ENCODE assay signal across 13 cellular contexts in the genomic region with DNA sequence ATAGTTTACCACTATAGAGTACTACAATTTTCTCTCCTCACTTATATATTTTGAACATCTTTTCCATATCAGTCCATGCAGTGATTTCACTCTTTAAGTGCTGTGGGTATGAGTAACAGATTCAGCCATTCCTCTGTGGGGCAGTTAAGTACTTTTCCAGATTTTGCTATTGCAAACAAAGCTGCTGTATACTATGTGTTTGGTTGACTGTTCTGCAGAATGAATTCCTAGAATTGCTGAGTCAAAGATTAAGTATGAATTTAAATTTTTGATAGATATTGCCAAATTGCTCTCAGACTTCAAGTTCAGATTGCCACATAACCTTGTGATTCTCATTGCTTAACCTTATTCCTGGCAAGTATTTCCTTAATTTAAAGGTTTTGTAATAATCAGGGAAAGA. TPM values are rescaled to one million over a fixed set of nuclear protein-coding genes. Genes with fewer than 3 reads are reported as not detected.
DNase-seq lines count a peak whose midpoint lies in the region; ATAC-seq, FAIRE-seq and TF ChIP-seq lines count a peak whose summit lies in the region.
"Had no signal": no experiment of that assay in that cellular context is flagged by ENCODE, and none has a peak within 500 bp of the region (broad histone marks: within the 10 kb centered on the region; RNA-seq: fewer than 3 reads in every experiment).

No MANE protein-coding gene starts in this region.

- peaks cover 3 to 6% of the 10 kb centered on the region in 2 experiments; a peak in 2 of 3 replicates for H3K36me3 ChIP-seq in HEK293 (ENCODE audit: control insufficient read depth in 2 of 2, insufficient read depth in 1 of 2, low read length in 2 of 2)
- no peaks in the 10 kb centered on the region for H3K36me3 ChIP-seq in astrocyte (ENCODE audit: insufficient read depth, low read length)
- peaks cover 0 to under 1% of the 10 kb centered on the region in 2 donors for H3K36me3 ChIP-seq in left lung
- no peaks in the 10 kb centered on the region for H3K36me3 ChIP-seq in Karpas-422 (ENCODE audit: insufficient read depth, low read length)
- H3K36me3 ChIP-seq in small intestine (ENCODE audit: control insufficient read depth in 2 of 2, insufficient read depth in 2 of 2, low read length in 2 of 2) = no peaks in the 10 kb centered on the region
- H3K36me3 ChIP-seq: thoracic aorta had no signal

- H3K9me2 ChIP-seq in Karpas-422 (replicated peaks; ENCODE audit: insufficient read depth, low read length) = no peaks in the 10 kb centered on the region

- H4K20me1 ChIP-seq in astrocyte (ENCODE audit: insufficient read depth, low read length) (no peaks in the 10 kb centered on the region), Karpas-422 (ENCODE audit: insufficient read depth, low read depth, low read length) (0 out of 2 replicates have a peak, but pooled peaks cover under 1% of the 10 kb centered on the region)

- H3K4me2 ChIP-seq in astrocyte (ENCODE audit: low read length) (peak overlapping the region; percentile 9), Karpas-422 (ENCODE audit: low read depth, low read length, poor library complexity, severe bottlenecking) (no peak overlapping the region)

- H3K27ac ChIP-seq in HEK293 (ENCODE audit: extremely low read depth, low read depth, low read length) = no peak overlapping the region
- no peak overlapping the region for H3K27ac ChIP-seq in astrocyte (ENCODE audit: low read depth, low read length)
- H3K27ac ChIP-seq in left lung = peak overlapping the region; percentile 74 to 90
- no peak overlapping the region for H3K27ac ChIP-seq in Karpas-422 (ENCODE audit: low read length)
- no peak overlapping the region for H3K27ac ChIP-seq in small intestine (ENCODE audit: low read depth in 1 of 2, low read length in 1 of 2)
- H3K27ac ChIP-seq: thoracic aorta had no signal

- CTCF ChIA-PET in HEK293 (lab: Yijun Ruan, JAX) = no interaction called here

- H3K4me3 ChIP-seq in HEK293 (ENCODE audit: low read depth, low read length) (no peak overlapping the region), astrocyte (ENCODE audit: insufficient read depth, low read depth, low read length) (no peak overlapping the region), left lung (no peak overlapping the region), Karpas-422 (ENCODE audit: low read length) (no peak overlapping the region), small intestine (ENCODE audit: low read depth in 1 of 2, low read length in 2 of 2) (no peak overlapping the region)
- H3K4me3 ChIP-seq: thoracic aorta had no signal

- peak overlapping the region; percentile 20 for H3K27ac Mint-ChIP-seq in astrocyte (ENCODE audit: unreplicated experiment)
- no peak overlapping the region for H3K27ac Mint-ChIP-seq in activated naive CD4-positive, alpha-beta T cell treated with anti-CD3 and anti-CD28 coated beads, Interleukin-2, amount 50 U/mL, for 72 hours
- H3K27ac Mint-ChIP-seq: dendritic cell treated with granulocyte-macrophage colony-stimulating factor and Interleukin-4, amounts not matched to agents 40 ng/mL and 50 ng/mL, for 4 days had no signal

- H3K9me3 ChIP-seq in HEK293 (ENCODE audit: control insufficient read depth, insufficient read depth, low read depth, low read length) (no peaks in the 10 kb centered on the region), astrocyte (ENCODE audit: insufficient read depth, low read depth, low read length) (no peaks in the 10 kb centered on the region), left lung (no peaks in the 10 kb centered on the region), Karpas-422 (ENCODE audit: low read length) (no peaks in the 10 kb centered on the region), small intestine (ENCODE audit: control insufficient read depth, low read depth) (no peaks in the 10 kb centered on the region)
- H3K9me3 ChIP-seq: thoracic aorta had no signal

- peak; percentile 21 for DNase-seq in A172 (ENCODE audit: low spot score)
- DNase-seq in astrocyte (ENCODE audit: low read depth) = peak; percentile 92
- DNase-seq in left lung = no peak
- DNase-seq in Karpas-422 = no peak
- DNase-seq in NCI-H2171 treated with DMSO at 0.1 percent for 48 hours (lab: John Stamatoyannopoulos, UW) = no peak
- no peak for DNase-seq in small intestine
- no peak for DNase-seq in activated naive CD4-positive, alpha-beta T cell treated with anti-CD3 and anti-CD28 coated beads, Interleukin-2, amount 50 U/mL, for 72 hours (ENCODE audit: low spot score in 2 of 2)
- DNase-seq: COR-L47, SIG-M5 had no signal

- H3K9me3 Mint-ChIP-seq in astrocyte (ENCODE audit: unreplicated experiment) = no peaks in the 10 kb centered on the region
- H3K9me3 Mint-ChIP-seq in activated naive CD4-positive, alpha-beta T cell treated with anti-CD3 and anti-CD28 coated beads, Interleukin-2, amount 50 U/mL, for 72 hours = no peaks in the 10 kb centered on the region
- H3K9me3 Mint-ChIP-seq: dendritic cell treated with granulocyte-macrophage colony-stimulating factor and Interleukin-4, amounts not matched to agents 40 ng/mL and 50 ng/mL, for 4 days had no signal

- no peak for FAIRE-seq in astrocyte (lab: Jason Lieb, UNC)
- no peak for FAIRE-seq in small intestine (lab: Jason Lieb, UNC)
- FAIRE-seq: islet of Langerhans had no signal

- H3K79me2 ChIP-seq in astrocyte (ENCODE audit: insufficient read depth, low read length) (no peaks in the 10 kb centered on the region), Karpas-422 (ENCODE audit: low read length) (no peaks in the 10 kb centered on the region)

- intact Hi-C loops in left lung (cut with DNase I) = no loop called here

- peaks cover 4% of the 10 kb centered on the region for H3K27me3 Mint-ChIP-seq in astrocyte (ENCODE audit: low read depth, unreplicated experiment)
- H3K27me3 Mint-ChIP-seq: dendritic cell treated with granulocyte-macrophage colony-stimulating factor and Interleukin-4, amounts not matched to agents 40 ng/mL and 50 ng/mL, for 4 days had no signal

- H3K27me3 ChIP-seq in astrocyte (ENCODE audit: insufficient read depth, low read length) = no peaks in the 10 kb centered on the region
- no peaks in the 10 kb centered on the region for H3K27me3 ChIP-seq in left lung
- H3K27me3 ChIP-seq in Karpas-422 (ENCODE audit: low read length) = no peaks in the 10 kb centered on the region
- no peaks in the 10 kb centered on the region for H3K27me3 ChIP-seq in small intestine (ENCODE audit: control insufficient read depth in 2 of 2, insufficient read depth in 2 of 2, low read length in 2 of 2)

- H2AFZ ChIP-seq in astrocyte (ENCODE audit: low read depth, low read length) (no peak overlapping the region), Karpas-422 (ENCODE audit: low read length) (no peak overlapping the region)

- H3K4me1 Mint-ChIP-seq in astrocyte (ENCODE audit: low read depth, unreplicated experiment) = peaks cover 24% of the 10 kb centered on the region

- H3K36me3 Mint-ChIP-seq in astrocyte (ENCODE audit: low read depth, unreplicated experiment) = no peaks in the 10 kb centered on the region
- no peaks in the 10 kb centered on the region for H3K36me3 Mint-ChIP-seq in activated naive CD4-positive, alpha-beta T cell treated with anti-CD3 and anti-CD28 coated beads, Interleukin-2, amount 50 U/mL, for 72 hours

- H3K9ac ChIP-seq in astrocyte (ENCODE audit: low read length) = no peak overlapping the region
- no peak overlapping the region for H3K9ac ChIP-seq in Karpas-422 (ENCODE audit: low read length)

- ATAC-seq in left lung = peak; percentile 81
- no peak for ATAC-seq in activated naive CD4-positive, alpha-beta T cell treated with anti-CD3 and anti-CD28 coated beads, Interleukin-2, amount 50 U/mL, for 72 hours

- H3K4me1 ChIP-seq in HEK293 (ENCODE audit: control insufficient read depth, insufficient read depth, low read length) = peaks cover 17% of the 10 kb centered on the region
- H3K4me1 ChIP-seq in astrocyte (ENCODE audit: insufficient read depth, low read length) = peaks cover 13% of the 10 kb centered on the region
- peaks cover 30 to 59% of the 10 kb centered on the region in 2 donors for H3K4me1 ChIP-seq in left lung
- H3K4me1 ChIP-seq in Karpas-422 (ENCODE audit: low read length) = peaks cover 10% of the 10 kb centered on the region
- peaks cover 0 to 3% of the 10 kb centered on the region in 2 donors for H3K4me1 ChIP-seq in small intestine (ENCODE audit: control insufficient read depth in 2 of 2, insufficient read depth in 1 of 2, low read depth in 1 of 2, low read length in 1 of 2)

- H3K4me3 Mint-ChIP-seq in astrocyte (ENCODE audit: unreplicated experiment) = no peak overlapping the region
- H3K4me3 Mint-ChIP-seq: dendritic cell treated with granulocyte-macrophage colony-stimulating factor and Interleukin-4, amounts not matched to agents 40 ng/mL and 50 ng/mL, for 4 days had no signal

- no peak for TF ChIP-seq CTCF in HEK293 (tag by site-specific recombination; IDR thresholded peaks at IDR 0.05)
- no peak for TF ChIP-seq CTCF in astrocyte (IDR thresholded peaks at IDR 0.05; ENCODE audit: insufficient read depth, low read depth, low read length)
- TF ChIP-seq CTCF in left lung (IDR thresholded peaks at IDR 0.05) = no peak

- POLR2A ChIA-PET in HEK293 (lab: Yijun Ruan, JAX) = interaction anchor here (0.8 kb wide), 1 partner anchor 45 kb away, joined by 3 read pairs; a partner anchor contains a TSS

RNA-seq across cellular contexts. Expression of a gene that starts 21.6 kb away (rescaled TPM):
- 102 and 104 TPM in 2 replicates for total RNA-seq in A172 (2014; rRNA removed; shearing (Covaris generic))
- total RNA-seq in astrocyte (228 and 239 TPM in 2 replicates), left lung (100 to 1,000 TPM; 165 to 219 TPM)
- 49.6 and 78.9 TPM in 2 replicates for total RNA-seq in Karpas-422 (2014; rRNA removed; shearing (Covaris generic); ENCODE audit: low replicate concordance)
- 10 to 100 TPM; 18.8 to 34.0 (median 18.9) TPM for polyA plus RNA-seq in small intestine
- 100 to 1,000 TPM in 1 of 2 donors, 10 to 100 TPM in 1; 76.2 to 105 TPM for total RNA-seq in activated naive CD4-positive, alpha-beta T cell treated with anti-CD3 and anti-CD28 coated beads, Interleukin-2, amount 50 U/mL, for 72 hours

RNA-seq across cellular contexts. Expression of a gene that starts 41.3 kb away (rescaled TPM):
- 184 and 272 TPM in 2 replicates for total RNA-seq in A172 (2014; rRNA removed; shearing (Covaris generic))
- total RNA-seq in astrocyte (95.3 and 108 TPM in 2 replicates), left lung (100 to 1,000 TPM; 223 to 231 TPM)
- 375 and 560 TPM in 2 replicates for total RNA-seq in Karpas-422 (2014; rRNA removed; shearing (Covaris generic); ENCODE audit: low replicate concordance)
- 100 to 1,000 TPM; 167 to 383 (median 240) TPM for polyA plus RNA-seq in small intestine
- 100 to 1,000 TPM; 233 to 258 TPM for total RNA-seq in activated naive CD4-positive, alpha-beta T cell treated with anti-CD3 and anti-CD28 coated beads, Interleukin-2, amount 50 U/mL, for 72 hours

RNA-seq across cellular contexts. Expression of a gene that starts 45.4 kb away (rescaled TPM):
- total RNA-seq in A172 (2014; rRNA removed; shearing (Covaris generic)) = 16.8 and 19.1 TPM in 2 replicates
- total RNA-seq in astrocyte = 8.7 and 8.9 TPM in 2 replicates
- 10 to 100 TPM; 11.3 to 14.5 TPM for total RNA-seq in left lung
- 23.6 and 38.2 TPM in 2 replicates for total RNA-seq in Karpas-422 (2014; rRNA removed; shearing (Covaris generic); ENCODE audit: low replicate concordance)
- 10 to 100 TPM; 10.5 to 12.7 (median 12.2) TPM for polyA plus RNA-seq in small intestine
- total RNA-seq in activated naive CD4-positive, alpha-beta T cell treated with anti-CD3 and anti-CD28 coated beads, Interleukin-2, amount 50 U/mL, for 72 hours = 10 to 100 TPM in 1 of 2 donors, 1 to 10 TPM in 1; 6.4 to 15.4 TPM

RNA-seq across cellular contexts. Expression of a gene that starts 59.3 kb away (rescaled TPM):
- 15.3 and 16.3 TPM in 2 replicates for total RNA-seq in A172 (2014; rRNA removed; shearing (Covaris generic))
- total RNA-seq in astrocyte (7.1 and 7.5 TPM in 2 replicates), left lung (10 to 100 TPM; 16.1 to 17.5 TPM)
- total RNA-seq in Karpas-422 (2014; rRNA removed; shearing (Covaris generic); ENCODE audit: low replicate concordance) = 5.7 and 8.9 TPM in 2 replicates
- 10 to 100 TPM; 12.7 to 15.7 (median 14.4) TPM for polyA plus RNA-seq in small intestine
- 10 to 100 TPM in 1 of 2 donors, 1 to 10 TPM in 1; 5.1 to 10.5 TPM for total RNA-seq in activated naive CD4-positive, alpha-beta T cell treated with anti-CD3 and anti-CD28 coated beads, Interleukin-2, amount 50 U/mL, for 72 hours

Comparison
In these comparisons a context has a peak if more than half of its experiments do, and no peak if none do; other contexts are left out.
1. DNase-seq: peak in A172 (single experiment) and astrocyte (single experiment); none in left lung (0 of 2), Karpas-422 (single experiment), NCI-H2171 treated with DMSO at 0.1 percent for 48 hours (single experiment), small intestine (single experiment) and activated naive CD4-positive, alpha-beta T cell treated with anti-CD3 and anti-CD28 coated beads, Interleukin-2, amount 50 U/mL, for 72 hours (0 of 2).
2. H3K27ac ChIP-seq: peak in left lung (2 of 2); none in HEK293 (single experiment), astrocyte (single experiment), Karpas-422 (single experiment) and small intestine (0 of 2).